In the genomic region with DNA sequence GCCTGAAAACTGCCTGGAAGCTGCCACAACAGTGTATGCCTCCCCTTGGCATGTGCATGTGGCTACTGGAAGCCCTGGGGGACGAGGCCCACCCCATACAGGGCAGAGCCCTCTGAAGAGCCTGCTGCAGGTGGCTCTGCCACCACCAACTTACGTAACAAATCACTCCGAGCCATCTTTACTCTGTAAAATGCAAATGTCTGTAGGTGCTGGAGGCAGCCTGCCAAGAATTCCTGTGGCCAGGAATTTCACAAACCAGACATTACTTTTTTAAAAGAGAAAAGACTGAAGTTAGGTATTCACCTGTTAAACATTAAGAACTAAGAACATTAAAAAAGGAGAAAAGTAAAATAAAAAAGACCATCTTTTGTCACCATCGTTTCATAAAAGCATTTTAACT, we compare ENCODE assay signal across 18 cellular contexts.
DNase-seq lines count a peak whose midpoint lies in the region; ATAC-seq and TF ChIP-seq lines count a peak whose summit lies in the region.
"Had no signal": no experiment of that assay in that cellular context is flagged by ENCODE, and none has a peak within 500 bp of the region (broad histone marks: within the 10 kb centered on the region; RNA-seq: fewer than 3 reads in every experiment).

No MANE protein-coding gene starts in this region.

- no peak overlapping the region for H3K27ac Mint-ChIP-seq in activated CD8-positive, alpha-beta T cell treated with anti-CD3 and anti-CD28 coated beads for 36 hours
- H3K27ac Mint-ChIP-seq: CD4-positive, alpha-beta memory T cell; T-helper 1 cell treated with Interleukin-12 subunit alpha and Interleukin-12 subunit beta and Interleukin-4 antibody, amounts not matched to agents 30 μg/mL and 1 μg/mL, for 36 hours had no signal

- no peak overlapping the region for H3K14ac ChIP-seq in trophoblast cell (ENCODE audit: low read length)

- POLR2A ChIA-PET in activated CD8-positive, alpha-beta T cell treated with anti-CD3 and anti-CD28 coated beads for 36 hours (lab: Charles Lee), result no interaction called here

- H3K27ac ChIP-seq in trophoblast cell (ENCODE audit: low read depth, low read length), result no peak overlapping the region
- H3K27ac ChIP-seq in effector memory CD4-positive, alpha-beta T cell (ENCODE audit: insufficient read depth, low read length, poor library complexity, severe bottlenecking), result no peak overlapping the region
- H3K27ac ChIP-seq: 22Rv1 had no signal

- no peak overlapping the region for H4K8ac ChIP-seq in trophoblast cell (ENCODE audit: low read depth, low read length)

- intact Hi-C loops in activated CD8-positive, alpha-beta T cell treated with anti-CD3 and anti-CD28 coated beads for 36 hours (cut with micrococcal nuclease), result no loop called here

- no peak overlapping the region for H2AFZ ChIP-seq in trophoblast cell (ENCODE audit: insufficient read depth, low read length, poor library complexity)

- peaks cover 3% of the 10 kb centered on the region for H3K9me3 ChIP-seq in trophoblast cell (ENCODE audit: insufficient read depth, low read depth, low read length)
- no peaks in the 10 kb centered on the region for H3K9me3 ChIP-seq in effector memory CD4-positive, alpha-beta T cell (ENCODE audit: control insufficient read depth, low read length)

- no peak overlapping the region for H3K4ac ChIP-seq in trophoblast cell (ENCODE audit: low read depth, low read length)

- H3K4me1 ChIP-seq in trophoblast cell (ENCODE audit: control insufficient read depth in 1 of 2, insufficient read depth in 2 of 2, low read length in 2 of 2), result peaks cover 2 to 5% of the 10 kb centered on the region in 2 experiments
- H3K4me1 ChIP-seq in effector memory CD4-positive, alpha-beta T cell (ENCODE audit: control insufficient read depth, insufficient read depth, low read length, poor library complexity, severe bottlenecking), result no peaks in the 10 kb centered on the region

- no peak overlapping the region for H4K12ac ChIP-seq in trophoblast cell (ENCODE audit: low read depth, low read length)

- DNase-seq in DMS 273 (lab: John Stamatoyannopoulos, UW; ENCODE audit: unreplicated experiment), result peak; percentile 14
- DNase-seq in DMS 273 treated with DMSO at 0.1 percent for 48 hours (lab: John Stamatoyannopoulos, UW), result no peak
- DNase-seq in NCI-H1048 (lab: John Stamatoyannopoulos, UW), result peak; percentile 60
- peak; percentile 56 for DNase-seq in astrocyte of the hippocampus (ENCODE audit: low read depth, low spot score)
- peak; percentile 15 to 37 for DNase-seq in trophoblast cell
- DNase-seq in effector memory CD4-positive, alpha-beta T cell, result no peak
- DNase-seq in activated CD8-positive, alpha-beta T cell treated with anti-CD3 and anti-CD28 coated beads for 36 hours, result no peak
- DNase-seq: CD4-positive, alpha-beta memory T cell; GDM1; KBM-7; NCI-H146; NCI-H2081; Right ventricle myocardium superior had no signal

- no peaks in the 10 kb centered on the region for H3K36me3 Mint-ChIP-seq in activated CD8-positive, alpha-beta T cell treated with anti-CD3 and anti-CD28 coated beads for 36 hours (ENCODE audit: low read depth)
- H3K36me3 Mint-ChIP-seq: CD4-positive, alpha-beta memory T cell had no signal

- H3K9me3 Mint-ChIP-seq in activated CD8-positive, alpha-beta T cell treated with anti-CD3 and anti-CD28 coated beads for 36 hours, result no peaks in the 10 kb centered on the region
- H3K9me3 Mint-ChIP-seq: T-helper 1 cell treated with Interleukin-12 subunit alpha and Interleukin-12 subunit beta and Interleukin-4 antibody, amounts not matched to agents 30 μg/mL and 1 μg/mL, for 36 hours had no signal

- no peak overlapping the region for H2BK5ac ChIP-seq in trophoblast cell (ENCODE audit: low read depth, low read length, poor library complexity)

- CTCF ChIA-PET in activated CD8-positive, alpha-beta T cell treated with anti-CD3 and anti-CD28 coated beads for 36 hours (lab: Charles Lee), result no interaction called here

- H2BK120ac ChIP-seq in trophoblast cell (ENCODE audit: insufficient read depth, low read length, poor library complexity), result no peak overlapping the region

- H3K4me2 ChIP-seq in trophoblast cell (ENCODE audit: low read length), result no peak overlapping the region

- H2AK5ac ChIP-seq in trophoblast cell (ENCODE audit: low read length), result no peak overlapping the region

- no peak overlapping the region for H4K91ac ChIP-seq in trophoblast cell (ENCODE audit: low read depth, low read length)

- H3K4me1 Mint-ChIP-seq in activated CD8-positive, alpha-beta T cell treated with anti-CD3 and anti-CD28 coated beads for 36 hours (ENCODE audit: low read depth), result no peaks in the 10 kb centered on the region
- H3K4me1 Mint-ChIP-seq: CD4-positive, alpha-beta memory T cell had no signal

- WGBS in trophoblast cell (ENCODE audit: extremely low coverage, insufficient coverage, insufficient read length), result no CpG with 5 or more reads among the region's 4 CpGs

- no peaks in the 10 kb centered on the region for H3K27me3 Mint-ChIP-seq in activated CD8-positive, alpha-beta T cell treated with anti-CD3 and anti-CD28 coated beads for 36 hours

- H3K18ac ChIP-seq in trophoblast cell (ENCODE audit: low read length), result no peak overlapping the region

- ATAC-seq in activated CD8-positive, alpha-beta T cell treated with anti-CD3 and anti-CD28 coated beads for 36 hours, result no peak
- ATAC-seq in HG02610 (IDR thresholded peaks at IDR 0.05; ENCODE audit: unreplicated experiment), result no peak
- ATAC-seq: GM12878, Panc1 had no signal

- H3K79me2 ChIP-seq in trophoblast cell (ENCODE audit: control insufficient read depth, insufficient read depth, low read length, poor library complexity), result no peaks in the 10 kb centered on the region

- H3K4me3 ChIP-seq in trophoblast cell (ENCODE audit: low read depth, low read length), result no peak overlapping the region
- no peak overlapping the region for H3K4me3 ChIP-seq in effector memory CD4-positive, alpha-beta T cell (ENCODE audit: insufficient read depth, low read depth, low read length, poor library complexity, severe bottlenecking)
- H3K4me3 ChIP-seq: GM12878 had no signal

- no peak for TF ChIP-seq CTCF in activated CD8-positive, alpha-beta T cell treated with anti-CD3 and anti-CD28 coated beads for 36 hours (IDR thresholded peaks at IDR 0.05)

- H3K36me3 ChIP-seq in trophoblast cell (ENCODE audit: control insufficient read depth in 1 of 2, insufficient read depth in 2 of 2, low read length in 2 of 2), result no peaks in the 10 kb centered on the region
- H3K36me3 ChIP-seq in effector memory CD4-positive, alpha-beta T cell (ENCODE audit: control insufficient read depth, insufficient read depth, low read length), result no peaks in the 10 kb centered on the region

- no peak overlapping the region for H3K23ac ChIP-seq in trophoblast cell (ENCODE audit: low read length)

- H2BK12ac ChIP-seq in trophoblast cell (ENCODE audit: low read length), result no peak overlapping the region

- H3K9ac ChIP-seq in trophoblast cell (ENCODE audit: low read length), result no peak overlapping the region

- no peaks in the 10 kb centered on the region for H3K79me1 ChIP-seq in trophoblast cell (ENCODE audit: low read length)

- H3K4me3 Mint-ChIP-seq in activated CD8-positive, alpha-beta T cell treated with anti-CD3 and anti-CD28 coated beads for 36 hours, result no peak overlapping the region
- H3K4me3 Mint-ChIP-seq: T-helper 1 cell treated with Interleukin-12 subunit alpha and Interleukin-12 subunit beta and Interleukin-4 antibody, amounts not matched to agents 30 μg/mL and 1 μg/mL, for 36 hours had no signal

- no peaks in the 10 kb centered on the region for H3K27me3 ChIP-seq in trophoblast cell (ENCODE audit: insufficient read depth, low read length)
- H3K27me3 ChIP-seq in effector memory CD4-positive, alpha-beta T cell (replicated peaks; ENCODE audit: control insufficient read depth, insufficient read depth, low read length, poor library complexity, severe bottlenecking), result no peaks in the 10 kb centered on the region

Comparison
In these comparisons a context has a peak if more than half of its experiments do, and no peak if none do; other contexts are left out.
1. DNase-seq: peak in DMS 273 (single experiment), NCI-H1048 (single experiment), astrocyte of the hippocampus (single experiment) and trophoblast cell (2 of 2); none in DMS 273 treated with DMSO at 0.1 percent for 48 hours (single experiment), effector memory CD4-positive, alpha-beta T cell (0 of 3) and activated CD8-positive, alpha-beta T cell treated with anti-CD3 and anti-CD28 coated beads for 36 hours (single experiment).